ENCODE assay signal across 8 cellular contexts in genomic region chr13:52011690-52012511, GRCh38. TPM values are rescaled to one million over a fixed set of nuclear protein-coding genes. Genes with fewer than 3 reads are reported as not detected.
DNase-seq lines count a peak whose midpoint lies in the region; ATAC-seq and TF ChIP-seq lines count a peak whose summit lies in the region.

TSS of gene ALG11 (plus strand) at chr13:52012398. CDS start at chr13:52012419, 21 bp downstream.

- peak within 1 kb of the TSS; percentile 40 to 80 for H3K27ac ChIP-seq in coronary artery

- no peaks in the 10 kb centered on the region for H3K4me1 ChIP-seq in BE2C

- H3K9me3 ChIP-seq in BE2C = no peaks in the 10 kb centered on the region

- TF ChIP-seq CTCF in BE2C (IDR thresholded peaks at IDR 0.05; ENCODE audit: low read depth, low read length) (no peak), coronary artery (IDR thresholded peaks at IDR 0.05) (no peak)

- peak; percentile 100 for DNase-seq in BE2C
- DNase-seq in GM19240 (ENCODE audit: insufficient read length, low spot score) = peak; percentile 92
- peak; percentile 98 to 100 for DNase-seq in NCI-H526 (lab: John Stamatoyannopoulos, UW)
- DNase-seq in activated CD4-positive, alpha-beta T cell treated with anti-CD3 and anti-CD28 coated beads for 48 hours = peak; percentile 100
- DNase-seq in coronary artery (ENCODE audit: low spot score) = peak; percentile 99
- DNase-seq in left kidney (ENCODE audit: low read depth, low spot score) = peak; percentile 99
- peak; percentile 100 for DNase-seq in stimulated activated CD4-positive, alpha-beta T cell treated with anti-CD3 and anti-CD28 coated beads, Interleukin-2, amount 100 ng/mL, for 24 hours

- ATAC-seq in HG03460 (IDR thresholded peaks at IDR 0.05; ENCODE audit: unreplicated experiment) = peak; percentile 99

- peak within 1 kb of the TSS; percentile 92 for H3K4me3 ChIP-seq in BE2C (ENCODE audit: low read depth, low read length)
- peak within 1 kb of the TSS; percentile 100 for H3K4me3 ChIP-seq in coronary artery

- H3K36me3 ChIP-seq in BE2C = no peaks in the 10 kb centered on the region

- no peaks in the 10 kb centered on the region; the same call in 1 of the 2 replicates for H3K27me3 ChIP-seq in BE2C

RNA-seq across cellular contexts. Expression of gene ALG11, which starts in this region (rescaled TPM):
- 22.4 TPM for polyA plus RNA-seq in BE2C (2012; ENCODE audit: insufficient read depth, insufficient read length, low read depth)

Comparison
In these comparisons a context has a peak if more than half of its experiments do, and no peak if none do; other contexts are left out.
1. Peak in every context shown above with its lines: DNase-seq, ATAC-seq, H3K4me3 ChIP-seq and H3K27ac ChIP-seq.